Comparison of ENCODE assay signal across 8 cellular contexts in genomic region chr2:112908559-112908958, GRCh38. TPM values are rescaled to one million over a fixed set of nuclear protein-coding genes. Genes with fewer than 3 reads are reported as not detected.
"Had no signal": no experiment of that assay in that cellular context is flagged by ENCODE, and none has a peak within 500 bp of the region (broad histone marks: within the 10 kb centered on the region; RNA-seq: fewer than 3 reads in every experiment).

No MANE protein-coding gene starts in this region.

RNA-seq across cellular contexts. Expression of gene IL37, which starts 2.4 kb away (rescaled TPM):
- total RNA-seq: OCI-LY7, Peyer's patch, Right ventricle myocardium inferior, Right ventricle myocardium superior, SJSA1, SK-MEL-5, T-cell had no signal
- polyA plus RNA-seq: SK-N-SH had no signal
